ENCODE assay signal across 8 cellular contexts in genomic region chrX:39491548-39492297, GRCh38.
A peak's percentile ranks its signal among the peaks of the same experiment; 100 is the strongest.
DNase-seq lines count a peak whose midpoint lies in the region; ATAC-seq and TF ChIP-seq lines count a peak whose summit lies in the region.

No MANE protein-coding gene starts in this region.

- H3K9me3 ChIP-seq in BE2C, result no peaks in the 10 kb centered on the region

- POLR2A ChIA-PET in activated CD4-positive, alpha-beta T cell treated with anti-CD3 and anti-CD28 coated beads, Interleukin-2, amount 10 ng/mL, durations not matched to agents 7 days and 5 days (lab: Charles Lee), result no interaction called here

- no peak overlapping the region for H3K4me3 Mint-ChIP-seq in activated CD4-positive, alpha-beta T cell treated with anti-CD3 and anti-CD28 coated beads, Interleukin-2, amount 10 ng/mL, durations not matched to agents 7 days and 5 days

- H3K4me3 ChIP-seq in BE2C (ENCODE audit: low read depth, low read length), result no peak overlapping the region

- intact Hi-C loops in left colon (cut with DNase I, micrococcal nuclease), result no loop called here

- CTCF ChIA-PET in activated CD4-positive, alpha-beta T cell treated with anti-CD3 and anti-CD28 coated beads, Interleukin-2, amount 10 ng/mL, durations not matched to agents 7 days and 5 days (lab: Charles Lee), result interaction anchor here (1.4 kb wide), 1 partner anchor 10 kb away, joined by 3 read pairs; no protein-coding TSS in a partner anchor

- H3K27ac Mint-ChIP-seq in activated CD4-positive, alpha-beta T cell treated with anti-CD3 and anti-CD28 coated beads, Interleukin-2, amount 10 ng/mL, durations not matched to agents 7 days and 5 days, result peak overlapping the region; percentile 62

- no peak for TF ChIP-seq CTCF in BE2C (IDR thresholded peaks at IDR 0.05; ENCODE audit: low read depth, low read length)

- H3K4me1 ChIP-seq in BE2C, result no peaks in the 10 kb centered on the region

- no peaks in the 10 kb centered on the region for H3K27me3 Mint-ChIP-seq in activated CD4-positive, alpha-beta T cell treated with anti-CD3 and anti-CD28 coated beads, Interleukin-2, amount 10 ng/mL, durations not matched to agents 7 days and 5 days

- peaks cover 22% of the 10 kb centered on the region for H3K4me1 Mint-ChIP-seq in activated CD4-positive, alpha-beta T cell treated with anti-CD3 and anti-CD28 coated beads, Interleukin-2, amount 10 ng/mL, durations not matched to agents 7 days and 5 days

- H3K9me3 Mint-ChIP-seq in activated CD4-positive, alpha-beta T cell treated with anti-CD3 and anti-CD28 coated beads, Interleukin-2, amount 10 ng/mL, durations not matched to agents 7 days and 5 days, result peaks cover 2% of the 10 kb centered on the region

- DNase-seq in activated CD4-positive, alpha-beta T cell treated with anti-CD3 and anti-CD28 coated beads, Interleukin-2, amount 10 ng/mL, durations not matched to agents 7 days and 5 days, result peak; percentile 48
- DNase-seq in left colon, result peak; percentile 37 to 51
- no peak for DNase-seq in NCI-H1417 treated with DMSO at 0.1 percent for 48 hours (lab: John Stamatoyannopoulos, UW)
- DNase-seq in NCI-H187 treated with DMSO at 0.1 percent for 48 hours (lab: John Stamatoyannopoulos, UW), result no peak
- no peak for DNase-seq in BE2C
- no peak for DNase-seq in cerebellum (ENCODE audit: low spot score)

- H3K27me3 ChIP-seq in BE2C, result no peaks in the 10 kb centered on the region

- H3K36me3 ChIP-seq in BE2C, result no peaks in the 10 kb centered on the region

- ATAC-seq in GM18907 (IDR thresholded peaks at IDR 0.05; ENCODE audit: unreplicated experiment), result peak; percentile 71
- peak; percentile 49 for ATAC-seq in HG03460 (IDR thresholded peaks at IDR 0.05; ENCODE audit: unreplicated experiment)
- peak; percentile 92 for ATAC-seq in left colon

- no peaks in the 10 kb centered on the region for H3K36me3 Mint-ChIP-seq in activated CD4-positive, alpha-beta T cell treated with anti-CD3 and anti-CD28 coated beads, Interleukin-2, amount 10 ng/mL, durations not matched to agents 7 days and 5 days (ENCODE audit: low read depth)

Comparison
In these comparisons a context has a peak if more than half of its experiments do, and no peak if none do; other contexts are left out.
1. DNase-seq: peak in activated CD4-positive, alpha-beta T cell treated with anti-CD3 and anti-CD28 coated beads, Interleukin-2, amount 10 ng/mL, durations not matched to agents 7 days and 5 days (single experiment) and left colon (2 of 2); none in NCI-H1417 treated with DMSO at 0.1 percent for 48 hours (single experiment), NCI-H187 treated with DMSO at 0.1 percent for 48 hours (single experiment), BE2C (single experiment) and cerebellum (single experiment).
2. Peak in every context shown above with its lines, with median percentiles within 50 percentile points of each other: ATAC-seq.